8 cellular contexts compared by ENCODE assay signal in genomic region chr19:51366050-51366998, GRCh38. TPM values are rescaled to one million over a fixed set of nuclear protein-coding genes. Genes with fewer than 3 reads are reported as not detected.
A peak's percentile ranks its signal among the peaks of the same experiment; 100 is the strongest.
DNase-seq lines count a peak whose midpoint lies in the region; ATAC-seq and TF ChIP-seq lines count a peak whose summit lies in the region.

Gene ETFB, minus strand, starts transcription at chr19:51366388. Its CDS starts 62 bp downstream, at chr19:51366326.

- peak; percentile 53 for ATAC-seq in GM18502 (IDR thresholded peaks at IDR 0.05; ENCODE audit: poor library complexity, unreplicated experiment)
- ATAC-seq in HG03045 (IDR thresholded peaks at IDR 0.05; ENCODE audit: unreplicated experiment), result peak; percentile 46
- peak; percentile 78 for ATAC-seq in left colon

- POLR2A ChIA-PET in activated CD4-positive, alpha-beta T cell treated with anti-CD3 and anti-CD28 coated beads, Interleukin-2, amount 10 ng/mL, durations not matched to agents 7 days and 5 days (lab: Charles Lee), result interaction anchor here (1.3 kb wide), 1 partner anchor 29 kb away, joined by 6 read pairs; no protein-coding TSS in a partner anchor

- peaks cover 5% of the 10 kb centered on the region for H3K36me3 Mint-ChIP-seq in activated CD4-positive, alpha-beta T cell treated with anti-CD3 and anti-CD28 coated beads, Interleukin-2, amount 10 ng/mL, durations not matched to agents 7 days and 5 days (ENCODE audit: low read depth)

- H3K4me3 ChIP-seq in colonic mucosa, result peak within 1 kb of the TSS; percentile 76

- intact Hi-C loops in colonic mucosa (cut with DNase I), result no loop called here
- intact Hi-C loops in left colon (cut with DNase I, micrococcal nuclease), result no loop called here

- CTCF ChIA-PET in activated CD4-positive, alpha-beta T cell treated with anti-CD3 and anti-CD28 coated beads, Interleukin-2, amount 10 ng/mL, durations not matched to agents 7 days and 5 days (lab: Charles Lee), result interaction anchor here (1.2 to 1.8 kb wide), 4 partner anchors 17 to 28 kb away, joined by 3 to 13 read pairs (median 5); no protein-coding TSS in a partner anchor

- peak within 1 kb of the TSS; percentile 99 for H3K4me3 Mint-ChIP-seq in activated CD4-positive, alpha-beta T cell treated with anti-CD3 and anti-CD28 coated beads, Interleukin-2, amount 10 ng/mL, durations not matched to agents 7 days and 5 days

- H3K27me3 Mint-ChIP-seq in activated CD4-positive, alpha-beta T cell treated with anti-CD3 and anti-CD28 coated beads, Interleukin-2, amount 10 ng/mL, durations not matched to agents 7 days and 5 days, result no peaks in the 10 kb centered on the region

- H3K27me3 ChIP-seq in colonic mucosa, result no peaks in the 10 kb centered on the region

- H3K9me3 Mint-ChIP-seq in activated CD4-positive, alpha-beta T cell treated with anti-CD3 and anti-CD28 coated beads, Interleukin-2, amount 10 ng/mL, durations not matched to agents 7 days and 5 days, result no peaks in the 10 kb centered on the region

- peak; percentile 97 for DNase-seq in NCI-H748 (lab: John Stamatoyannopoulos, UW; ENCODE audit: unreplicated experiment)
- DNase-seq in activated CD4-positive, alpha-beta T cell treated with anti-CD3 and anti-CD28 coated beads, Interleukin-2, amount 10 ng/mL, durations not matched to agents 7 days and 5 days, result peak; percentile 97
- DNase-seq in colonic mucosa, result peak; percentile 99
- peak; percentile 97 to 100 for DNase-seq in left colon
- peak; percentile 81 to 96 (median 86) for DNase-seq in stimulated activated CD4-positive, alpha-beta T cell treated with anti-CD3 and anti-CD28 coated beads, Interleukin-1b, Interleukin-23, amount 100 ng/mL, for 24 hours (ENCODE audit: low read depth in 4 of 4, low spot score in 1 of 4)
- no peak for DNase-seq in NCI-H128 (lab: John Stamatoyannopoulos, UW; ENCODE audit: unreplicated experiment)

- no peaks in the 10 kb centered on the region for H3K36me3 ChIP-seq in colonic mucosa

- peak within 1 kb of the TSS; percentile 95 for H3K27ac Mint-ChIP-seq in activated CD4-positive, alpha-beta T cell treated with anti-CD3 and anti-CD28 coated beads, Interleukin-2, amount 10 ng/mL, durations not matched to agents 7 days and 5 days

- H3K4me1 ChIP-seq in colonic mucosa, result peaks cover 10% of the 10 kb centered on the region

- H3K27ac ChIP-seq in colonic mucosa, result peak within 1 kb of the TSS; percentile 91

- H3K9ac ChIP-seq in colonic mucosa (ENCODE audit: low read depth in 2 of 2, low read length in 2 of 2), result peak within 1 kb of the TSS; percentile 96 to 100

- no peak for TF ChIP-seq CTCF in colonic mucosa (IDR thresholded peaks at IDR 0.05)

- H3K9me3 ChIP-seq in colonic mucosa, result no peaks in the 10 kb centered on the region

- H3K4me1 Mint-ChIP-seq in activated CD4-positive, alpha-beta T cell treated with anti-CD3 and anti-CD28 coated beads, Interleukin-2, amount 10 ng/mL, durations not matched to agents 7 days and 5 days, result peaks cover 70% of the 10 kb centered on the region

RNA-seq across cellular contexts. Expression of gene ETFB, which starts in this region (rescaled TPM):
- 100 to 1,000 TPM; 108 to 132 TPM for total RNA-seq in activated CD4-positive, alpha-beta T cell treated with anti-CD3 and anti-CD28 coated beads, Interleukin-2, amount 10 ng/mL, durations not matched to agents 7 days and 5 days
- 100 to 1,000 TPM; 141 to 217 TPM for total RNA-seq in colonic mucosa
- total RNA-seq in left colon, result 100 to 1,000 TPM; 147 to 198 TPM
